In genomic region chr12:2003676-2004112, GRCh38 we compare ENCODE assay signal across 8 cellular contexts. TPM values are rescaled to one million over a fixed set of nuclear protein-coding genes. Genes with fewer than 3 reads are reported as not detected.
DNase-seq lines count a peak whose midpoint lies in the region; ATAC-seq and TF ChIP-seq lines count a peak whose summit lies in the region.

No MANE protein-coding gene starts in this region.

- CTCF ChIA-PET in CD4-positive, alpha-beta memory T cell (lab: Charles Lee; ENCODE audit: partially characterized antibody), result interaction anchor here (1.0 to 2.5 kb wide), 2 partner anchors 31 to 64 kb away, joined by 5 to 7 read pairs; no protein-coding TSS in a partner anchor

- peak overlapping the region; percentile 92 to 99 (median 98) for H3K4me3 Mint-ChIP-seq in CD4-positive, alpha-beta memory T cell

- peak overlapping the region; percentile 90 for H3K27ac ChIP-seq in CD4-positive, alpha-beta memory T cell (ENCODE audit: low read depth, low read length)
- H3K27ac ChIP-seq in caudate nucleus (ENCODE audit: low read depth, low read length), result peak overlapping the region; percentile 97
- peak overlapping the region; percentile 94 to 96 for H3K27ac ChIP-seq in liver (ENCODE audit: low read depth in 1 of 2, low read length in 2 of 2)
- peak overlapping the region; percentile 93 for H3K27ac ChIP-seq in thymus (ENCODE audit: low read depth)

- POLR2A ChIA-PET in CD4-positive, alpha-beta memory T cell (lab: Charles Lee; ENCODE audit: partially characterized antibody), result interaction anchor here (1.2 to 1.9 kb wide), 5 partner anchors 8 to 402 kb away, joined by 3 to 22 read pairs (median 6); no protein-coding TSS in a partner anchor

- ATAC-seq in GM21367 (IDR thresholded peaks at IDR 0.05; ENCODE audit: unreplicated experiment), result peak; percentile 20

- H3K4me2 ChIP-seq in Loucy (ENCODE audit: low read depth, low read length, poor library complexity, severe bottlenecking), result peak overlapping the region; percentile 84

- H3K4me3 ChIP-seq in CD4-positive, alpha-beta memory T cell (ENCODE audit: low read length in 2 of 2), result peak overlapping the region; percentile 77 to 97
- H3K4me3 ChIP-seq in Loucy (ENCODE audit: low read length, poor library complexity, severe bottlenecking), result peak overlapping the region; percentile 84
- H3K4me3 ChIP-seq in liver (ENCODE audit: low read depth in 1 of 3, low read length in 3 of 3), result peak overlapping the region; percentile 74 to 92 (median 83)
- peak overlapping the region; percentile 94 for H3K4me3 ChIP-seq in thymus (ENCODE audit: low read length)

- H3K27ac Mint-ChIP-seq in CD4-positive, alpha-beta memory T cell, result peak overlapping the region; percentile 92 to 99 (median 99)

- peaks cover 6 to 9% of the 10 kb centered on the region in 2 donors for H3K36me3 Mint-ChIP-seq in CD4-positive, alpha-beta memory T cell

- intact Hi-C loops in CD4-positive, alpha-beta memory T cell (cut with micrococcal nuclease), result loop anchor here (1.0 to 10.0 kb wide), 5 partner anchors 31 to 791 kb away; partner anchors contain the start of gene FKBP4

- peaks cover 30% of the 10 kb centered on the region for H3K4me1 ChIP-seq in CD4-positive, alpha-beta memory T cell (ENCODE audit: insufficient read depth, low read length)
- H3K4me1 ChIP-seq in Loucy (ENCODE audit: insufficient read depth, low read length, poor library complexity, severe bottlenecking) (peaks cover 24% of the 10 kb centered on the region), liver (ENCODE audit: control insufficient read depth in 4 of 4, insufficient read depth in 4 of 4, low read length in 3 of 4) (peaks cover 6 to 24% (median 13%) of the 10 kb centered on the region in 4 donors), thymus (ENCODE audit: control insufficient read depth, insufficient read depth, low read length) (peaks cover 6% of the 10 kb centered on the region)

- H3K27me3 ChIP-seq in CD4-positive, alpha-beta memory T cell (ENCODE audit: insufficient read depth, low read length), result no peaks in the 10 kb centered on the region
- H3K27me3 ChIP-seq in Loucy (ENCODE audit: insufficient read depth, low read length, poor library complexity, severe bottlenecking), result no peaks in the 10 kb centered on the region
- no peaks in the 10 kb centered on the region for H3K27me3 ChIP-seq in liver (ENCODE audit: control insufficient read depth in 4 of 4, insufficient read depth in 4 of 4, low read length in 3 of 4)
- H3K27me3 ChIP-seq in thymus (ENCODE audit: control insufficient read depth, insufficient read depth), result no peaks in the 10 kb centered on the region

- under 1% methylated on average over 13 of the region's 13 CpGs for WGBS in liver
- WGBS in thymus, result under 1% methylated on average over 13 of the region's 13 CpGs

- H3K9ac ChIP-seq in Loucy (ENCODE audit: low read depth, low read length, poor library complexity, severe bottlenecking), result peak overlapping the region; percentile 94
- H3K9ac ChIP-seq in liver (ENCODE audit: low read depth in 1 of 2, low read length in 2 of 2), result peak overlapping the region; percentile 82 to 89

- DNase-seq in CD4-positive, alpha-beta memory T cell, result no peak
- DNase-seq in caudate nucleus (lab: John Stamatoyannopoulos, UW), result peak in 1 of 61 donors; percentile 21
- no peak for DNase-seq in HPDE6-E6E7 (ENCODE audit: extremely low spot score)
- DNase-seq in NCI-H2227 treated with DMSO at 0.1 percent for 48 hours (lab: John Stamatoyannopoulos, UW), result no peak

- TF ChIP-seq CTCF in Loucy (conservative IDR thresholded peaks at IDR 0.05; ENCODE audit: low read length) (no peak), liver (IDR thresholded peaks at IDR 0.05; ENCODE audit: low read depth, low read length, missing input control) (no peak)

- H3K9me3 ChIP-seq in CD4-positive, alpha-beta memory T cell (ENCODE audit: control insufficient read depth in 1 of 2, low read length in 2 of 2), result no peaks in the 10 kb centered on the region
- H3K9me3 ChIP-seq in Loucy (ENCODE audit: insufficient read depth, low read depth, low read length), result no peaks in the 10 kb centered on the region
- H3K9me3 ChIP-seq in liver (ENCODE audit: control insufficient read depth in 4 of 4, low read length in 3 of 4), result no peaks in the 10 kb centered on the region
- no peaks in the 10 kb centered on the region for H3K9me3 ChIP-seq in thymus (ENCODE audit: control insufficient read depth)

- no peaks in the 10 kb centered on the region for H3K36me3 ChIP-seq in CD4-positive, alpha-beta memory T cell (ENCODE audit: insufficient read depth, low read length)
- H3K36me3 ChIP-seq in Loucy (ENCODE audit: insufficient read depth, low read length) (no peaks in the 10 kb centered on the region), liver (ENCODE audit: control insufficient read depth in 4 of 4, insufficient read depth in 3 of 4, low read depth in 1 of 4, low read length in 3 of 4) (no peaks in the 10 kb centered on the region), thymus (ENCODE audit: control insufficient read depth, insufficient read depth) (no peaks in the 10 kb centered on the region)

- peak overlapping the region; percentile 79 for H2AFZ ChIP-seq in Loucy (ENCODE audit: low read length)

- peaks cover 0 to 2% of the 10 kb centered on the region in 2 donors for H3K27me3 Mint-ChIP-seq in CD4-positive, alpha-beta memory T cell

- no peaks in the 10 kb centered on the region for H3K9me2 ChIP-seq in Loucy (replicated peaks; ENCODE audit: low read depth, low read length)

- H4K20me1 ChIP-seq in Loucy (ENCODE audit: insufficient read depth, low read length, poor library complexity, severe bottlenecking), result peaks cover 6% of the 10 kb centered on the region

- peaks cover 22% of the 10 kb centered on the region for H3K79me2 ChIP-seq in Loucy (ENCODE audit: insufficient read depth, low read length)

- peaks cover 23 to 40% (median 32%) of the 10 kb centered on the region in 4 donors for H3K4me1 Mint-ChIP-seq in CD4-positive, alpha-beta memory T cell

- H3F3A ChIP-seq in Loucy (ENCODE audit: low read depth), result no peaks in the 10 kb centered on the region

- H3K9me3 Mint-ChIP-seq in CD4-positive, alpha-beta memory T cell, result no peaks in the 10 kb centered on the region

- TF ChIP-seq RAD21 in liver (IDR thresholded peaks at IDR 0.05), result no peak

TF ChIP-seq in liver, 16 proteins besides CTCF, POLR2A, EP300 and RAD21:
- TF ChIP-seq FOXA1 (IDR thresholded peaks at IDR 0.05) (no peak), GABPA (IDR thresholded peaks at IDR 0.05 in 1 of 2, conservative IDR thresholded peaks at IDR 0.05 in 1 of 2) (no peak), EGR1 (IDR thresholded peaks at IDR 0.05; ENCODE audit: low read depth in 2 of 2) (no peak), SP1 (IDR thresholded peaks at IDR 0.05) (no peak)
- TF ChIP-seq, protein P1, sequence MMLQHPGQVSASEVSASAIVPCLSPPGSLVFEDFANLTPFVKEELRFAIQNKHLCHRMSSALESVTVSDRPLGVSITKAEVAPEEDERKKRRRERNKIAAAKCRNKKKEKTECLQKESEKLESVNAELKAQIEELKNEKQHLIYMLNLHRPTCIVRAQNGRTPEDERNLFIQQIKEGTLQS (IDR thresholded peaks at IDR 0.05), result no peak

RNA-seq across cellular contexts. Expression of gene DCP1B, which starts 0.6 kb away (rescaled TPM):
- 10 to 100 TPM; 25.5 to 26.9 TPM for total RNA-seq in CD4-positive, alpha-beta memory T cell
- 10 to 100 TPM; 16.2 to 29.2 TPM for polyA plus RNA-seq in CD4-positive, alpha-beta memory T cell
- 1 to 10 TPM; 3.5 to 5.1 TPM for total RNA-seq in liver
- polyA plus RNA-seq in liver (1 to 10 TPM; 4.0 to 5.5 TPM), thymus (9.4 TPM)

RNA-seq across cellular contexts. Expression of gene CACNA1C, which starts 49.1 kb away (rescaled TPM):
- under 1 TPM; 0.06 to 0.08 TPM for total RNA-seq in CD4-positive, alpha-beta memory T cell
- polyA plus RNA-seq in CD4-positive, alpha-beta memory T cell, result under 1 TPM; 0.05 to 0.21 TPM
- 1 to 10 TPM in 1 of 2 donors, under 1 TPM in 1; 0.37 to 1.9 TPM for total RNA-seq in liver
- polyA plus RNA-seq in liver (under 1 TPM; 0.23 to 0.44 TPM), thymus (0.71 TPM)
